21 cellular contexts compared by ENCODE assay signal in genomic region chr14:75297417-75298040, GRCh38. TPM values are rescaled to one million over a fixed set of nuclear protein-coding genes. Genes with fewer than 3 reads are reported as not detected.
A peak's percentile ranks its signal among the peaks of the same experiment; 100 is the strongest.
DNase-seq lines count a peak whose midpoint lies in the region; ATAC-seq and TF ChIP-seq lines count a peak whose summit lies in the region.
"Had no signal": no experiment of that assay in that cellular context is flagged by ENCODE, and none has a peak within 500 bp of the region (broad histone marks: within the 10 kb centered on the region; RNA-seq: fewer than 3 reads in every experiment).

No MANE protein-coding gene starts in this region.

- H3K4me3 Mint-ChIP-seq in type B pancreatic cell (peak overlapping the region; percentile 45), nephron progenitor cell (no peak overlapping the region)
- H3K4me3 Mint-ChIP-seq: activated CD4-positive, alpha-beta T cell treated with anti-CD3 and anti-CD28 coated beads, Interleukin-2, amount 10 ng/mL, durations not matched to agents 7 days and 5 days; activated naive CD4-positive, alpha-beta T cell treated with anti-CD3 and anti-CD28 coated beads, Interleukin-2, amount 10 ng/mL, durations not matched to agents 7 days and 5 days; stimulated activated naive CD8-positive, alpha-beta T cell treated with anti-CD3 and anti-CD28 coated beads, Interleukin-15, amount 100 ng/mL, for 72 hours had no signal

- TF ChIP-seq CTCF in type B pancreatic cell (conservative IDR thresholded peaks at IDR 0.05), result no peak
- no peak for TF ChIP-seq CTCF in nephron progenitor cell (IDR thresholded peaks at IDR 0.05)

- H3K27ac Mint-ChIP-seq in type B pancreatic cell (peak overlapping the region; percentile 79), nephron progenitor cell (no peak overlapping the region)
- H3K27ac Mint-ChIP-seq: activated CD4-positive, alpha-beta T cell treated with anti-CD3 and anti-CD28 coated beads, Interleukin-2, amount 10 ng/mL, durations not matched to agents 7 days and 5 days; activated naive CD4-positive, alpha-beta T cell treated with anti-CD3 and anti-CD28 coated beads, Interleukin-2, amount 10 ng/mL, durations not matched to agents 7 days and 5 days; stimulated activated naive CD8-positive, alpha-beta T cell treated with anti-CD3 and anti-CD28 coated beads, Interleukin-15, amount 100 ng/mL, for 72 hours had no signal

- DNase-seq in activated effector memory CD4-positive, alpha-beta T cell treated with anti-CD3 and anti-CD28 coated beads, Interleukin-2, amount 50 U/mL, for 16 hours, result peak; percentile 30
- DNase-seq in activated effector memory CD4-positive, alpha-beta T cell treated with Interleukin-2 at 50 U/mL for 16 hours, result no peak
- no peak for DNase-seq in SK-N-MC (ENCODE audit: low read depth, low spot score)
- DNase-seq in medulla oblongata (ENCODE audit: extremely low spot score), result peak; percentile 50
- DNase-seq in type B pancreatic cell (ENCODE audit: extremely low spot score, unreplicated experiment), result no peak
- no peak for DNase-seq in nephron progenitor cell
- DNase-seq: activated CD4-positive, alpha-beta T cell treated with anti-CD3 and anti-CD28 coated beads, Interleukin-2, amount 10 ng/mL, durations not matched to agents 7 days and 5 days; activated CD8-positive, alpha-beta memory T cell treated with anti-CD3 and anti-CD28 coated beads, Interleukin-2, amount 50 U/mL, for 48 hours; activated naive CD4-positive, alpha-beta T cell treated with anti-CD3 and anti-CD28 coated beads, Interleukin-2, amount 10 ng/mL, durations not matched to agents 7 days and 5 days; DMS153; KBM-7; left cardiac atrium; NCI-H1105 treated with DMSO at 0.1 percent for 48 hours; stimulated activated naive CD8-positive, alpha-beta T cell treated with anti-CD3 and anti-CD28 coated beads, Interleukin-15, amount 100 ng/mL, for 72 hours; SW 1271 had no signal

- no peaks in the 10 kb centered on the region for H3K36me3 ChIP-seq in SK-N-MC (ENCODE audit: insufficient read depth, low read length)
- H3K36me3 ChIP-seq: right atrium auricular region had no signal

- H3K9ac ChIP-seq in SK-N-MC (ENCODE audit: insufficient read length), result no peak overlapping the region

- no peaks in the 10 kb centered on the region for H3K9me3 Mint-ChIP-seq in type B pancreatic cell
- H3K9me3 Mint-ChIP-seq in nephron progenitor cell, result no peaks in the 10 kb centered on the region
- H3K9me3 Mint-ChIP-seq: activated CD4-positive, alpha-beta T cell treated with anti-CD3 and anti-CD28 coated beads, Interleukin-2, amount 10 ng/mL, durations not matched to agents 7 days and 5 days; activated naive CD4-positive, alpha-beta T cell treated with anti-CD3 and anti-CD28 coated beads, Interleukin-2, amount 10 ng/mL, durations not matched to agents 7 days and 5 days had no signal

- H3K27me3 Mint-ChIP-seq in type B pancreatic cell, result no peaks in the 10 kb centered on the region
- H3K27me3 Mint-ChIP-seq in nephron progenitor cell (ENCODE audit: low read depth, poor library complexity), result peaks cover 3% of the 10 kb centered on the region
- H3K27me3 Mint-ChIP-seq: stimulated activated naive CD8-positive, alpha-beta T cell treated with anti-CD3 and anti-CD28 coated beads, Interleukin-15, amount 100 ng/mL, for 72 hours had no signal

- H3K4me3 ChIP-seq in SK-N-MC, result no peak overlapping the region
- H3K4me3 ChIP-seq: body of pancreas, right atrium auricular region had no signal

- H3K27ac ChIP-seq in SK-N-MC, result peak overlapping the region; percentile 97
- H3K27ac ChIP-seq: C4-2B had no signal

- H3K36me3 Mint-ChIP-seq in type B pancreatic cell (no peaks in the 10 kb centered on the region), nephron progenitor cell (ENCODE audit: low read depth) (no peaks in the 10 kb centered on the region)
- H3K36me3 Mint-ChIP-seq: activated naive CD4-positive, alpha-beta T cell treated with anti-CD3 and anti-CD28 coated beads, Interleukin-2, amount 10 ng/mL, durations not matched to agents 7 days and 5 days had no signal

- H3K4me1 Mint-ChIP-seq in type B pancreatic cell (ENCODE audit: unreplicated experiment) (peaks cover 46% of the 10 kb centered on the region), nephron progenitor cell (peaks cover 54% of the 10 kb centered on the region)

- ATAC-seq in HG03342 (IDR thresholded peaks at IDR 0.05; ENCODE audit: unreplicated experiment), result no peak
- no peak for ATAC-seq in GM21529 (IDR thresholded peaks at IDR 0.05; ENCODE audit: unreplicated experiment)
- ATAC-seq: body of pancreas; HCT116; left cardiac atrium; stimulated activated naive CD8-positive, alpha-beta T cell treated with anti-CD3 and anti-CD28 coated beads, Interleukin-15, amount 100 ng/mL, for 72 hours had no signal

- no peaks in the 10 kb centered on the region for H3K9me3 ChIP-seq in SK-N-MC (ENCODE audit: low read depth, low read length)
- H3K9me3 ChIP-seq: body of pancreas, right atrium auricular region had no signal

RNA-seq across cellular contexts. Expression of gene FOS, which starts 18.9 kb away (rescaled TPM):
- total RNA-seq in type B pancreatic cell (ENCODE audit: low replicate concordance), result 214 and 974 TPM in 2 replicates

Comparison
In these comparisons a context has a peak if more than half of its experiments do, and no peak if none do; other contexts are left out.
1. DNase-seq: peak in activated effector memory CD4-positive, alpha-beta T cell treated with anti-CD3 and anti-CD28 coated beads, Interleukin-2, amount 50 U/mL, for 16 hours (single experiment) and medulla oblongata (single experiment); none in activated effector memory CD4-positive, alpha-beta T cell treated with Interleukin-2 at 50 U/mL for 16 hours (single experiment), SK-N-MC (single experiment), type B pancreatic cell (single experiment) and nephron progenitor cell (single experiment).